In the genomic region with DNA sequence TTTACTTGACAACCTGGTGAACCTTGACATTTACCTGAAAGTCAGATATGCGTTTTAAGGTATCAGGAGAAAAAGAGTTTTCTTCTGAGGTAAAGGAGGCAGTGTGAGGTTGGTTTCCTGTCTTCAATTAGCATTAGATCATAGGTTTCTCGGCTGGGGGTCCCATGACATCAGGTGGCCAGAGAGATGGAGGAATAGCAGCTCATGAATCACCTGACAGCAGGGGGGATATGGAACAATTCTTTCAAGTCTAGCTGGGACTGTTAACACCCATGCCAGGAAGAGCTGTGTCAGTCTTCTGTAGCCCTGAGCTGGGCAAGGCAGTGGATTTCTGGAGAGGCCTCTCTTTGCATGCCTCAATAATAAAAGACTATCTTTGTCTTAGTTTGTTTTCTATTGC, we compare ENCODE assay signal across 11 cellular contexts.
DNase-seq lines count a peak whose midpoint lies in the region; ATAC-seq, FAIRE-seq and TF ChIP-seq lines count a peak whose summit lies in the region.
"Had no signal": no experiment of that assay in that cellular context is flagged by ENCODE, and none has a peak within 500 bp of the region (broad histone marks: within the 10 kb centered on the region; RNA-seq: fewer than 3 reads in every experiment).

No MANE protein-coding gene starts in this region.

- H3K4me2 ChIP-seq in mesendoderm (ENCODE audit: low read length): no peak overlapping the region

- TF ChIP-seq CTCF in activated CD8-positive, alpha-beta T cell treated with anti-CD3 and anti-CD28 coated beads for 36 hours (IDR thresholded peaks at IDR 0.05): no peak
- no peak for TF ChIP-seq CTCF in type B pancreatic cell (conservative IDR thresholded peaks at IDR 0.05)
- TF ChIP-seq CTCF in RWPE1 (conservative IDR thresholded peaks at IDR 0.05; ENCODE audit: low read depth): no peak

- no peak overlapping the region for H2BK120ac ChIP-seq in mesendoderm (ENCODE audit: low read depth, low read length)

- no peak overlapping the region for H3K4ac ChIP-seq in mesendoderm (ENCODE audit: low read depth, low read length)

- DNase-seq in Daoy (ENCODE audit: low read depth) (peak; percentile 97), mesendoderm (peak; percentile 96), type B pancreatic cell (ENCODE audit: extremely low spot score, unreplicated experiment) (no peak), GM12892 (ENCODE audit: insufficient read length) (no peak), COR-L47 (lab: John Stamatoyannopoulos, UW) (no peak), RWPE1 (ENCODE audit: low spot score) (no peak)
- DNase-seq in activated CD8-positive, alpha-beta T cell treated with anti-CD3 and anti-CD28 coated beads for 36 hours: peak; percentile 60
- DNase-seq: right cardiac atrium had no signal

- POLR2A ChIA-PET in activated CD8-positive, alpha-beta T cell treated with anti-CD3 and anti-CD28 coated beads for 36 hours (lab: Charles Lee): interaction anchor here (1.4 kb wide), 1 partner anchor 29 kb away, joined by 3 read pairs; no protein-coding TSS in a partner anchor
- POLR2A ChIA-PET in RWPE1 (lab: Yijun Ruan, JAX; ENCODE audit: low non-redundant PET): no interaction called here

- no peaks in the 10 kb centered on the region for H3K79me2 ChIP-seq in mesendoderm (ENCODE audit: control insufficient read depth, insufficient read depth, low read length)

- no peak overlapping the region for H2BK5ac ChIP-seq in mesendoderm (ENCODE audit: low read length)

- no peak overlapping the region for H3K23ac ChIP-seq in mesendoderm (ENCODE audit: low read length)

- no peak overlapping the region for H4K8ac ChIP-seq in mesendoderm (ENCODE audit: low read depth, low read length)

- H3K18ac ChIP-seq in mesendoderm (ENCODE audit: low read length): no peak overlapping the region

- H3K27ac ChIP-seq in mesendoderm (ENCODE audit: low read depth, low read length) (peak overlapping the region; percentile 89), RWPE1 (no peak overlapping the region)

- H3K4me1 ChIP-seq in mesendoderm (ENCODE audit: control insufficient read depth, low read depth, low read length): peaks cover 16% of the 10 kb centered on the region

- H2AK5ac ChIP-seq in mesendoderm (ENCODE audit: low read length): no peak overlapping the region

- H3K4me3 Mint-ChIP-seq in activated CD8-positive, alpha-beta T cell treated with anti-CD3 and anti-CD28 coated beads for 36 hours: no peak overlapping the region
- H3K4me3 Mint-ChIP-seq in type B pancreatic cell: no peak overlapping the region

- H3K56ac ChIP-seq in mesendoderm (ENCODE audit: low read length): no peak overlapping the region

- H3K9me3 Mint-ChIP-seq in activated CD8-positive, alpha-beta T cell treated with anti-CD3 and anti-CD28 coated beads for 36 hours: no peaks in the 10 kb centered on the region
- peaks cover under 1% of the 10 kb centered on the region for H3K9me3 Mint-ChIP-seq in type B pancreatic cell

- peak overlapping the region; percentile 36 for H3K27ac Mint-ChIP-seq in activated CD8-positive, alpha-beta T cell treated with anti-CD3 and anti-CD28 coated beads for 36 hours
- H3K27ac Mint-ChIP-seq in type B pancreatic cell: no peak overlapping the region

- WGBS in mesendoderm (ENCODE audit: extremely low coverage, insufficient coverage, low lambda C conversion rate): no CpG with 5 or more reads among the region's 2 CpGs

- intact Hi-C loops in activated CD8-positive, alpha-beta T cell treated with anti-CD3 and anti-CD28 coated beads for 36 hours (cut with micrococcal nuclease): no loop called here

- H2BK15ac ChIP-seq in mesendoderm (replicated peaks; ENCODE audit: low read depth): no peak overlapping the region

- no peak overlapping the region for H3K9ac ChIP-seq in mesendoderm (ENCODE audit: low read length)

- peak; percentile 35 for ATAC-seq in GM21825 (IDR thresholded peaks at IDR 0.05; ENCODE audit: unreplicated experiment)
- ATAC-seq in activated CD8-positive, alpha-beta T cell treated with anti-CD3 and anti-CD28 coated beads for 36 hours: peak; percentile 72
- ATAC-seq: right cardiac atrium had no signal

- no peaks in the 10 kb centered on the region for H3K79me1 ChIP-seq in mesendoderm (ENCODE audit: low read length)

- H3K4me3 ChIP-seq in mesendoderm (ENCODE audit: low read length): no peak overlapping the region
- H3K4me3 ChIP-seq: thoracic aorta had no signal

- no peaks in the 10 kb centered on the region for H3K27me3 ChIP-seq in mesendoderm (ENCODE audit: insufficient read depth, low read length, poor library complexity)

- H3K27me3 Mint-ChIP-seq in activated CD8-positive, alpha-beta T cell treated with anti-CD3 and anti-CD28 coated beads for 36 hours: no peaks in the 10 kb centered on the region
- H3K27me3 Mint-ChIP-seq in type B pancreatic cell: peaks cover 5% of the 10 kb centered on the region

- H3K4me1 Mint-ChIP-seq in activated CD8-positive, alpha-beta T cell treated with anti-CD3 and anti-CD28 coated beads for 36 hours (ENCODE audit: low read depth): peaks cover 39% of the 10 kb centered on the region
- peaks cover 32% of the 10 kb centered on the region for H3K4me1 Mint-ChIP-seq in type B pancreatic cell (ENCODE audit: unreplicated experiment)

- CTCF ChIA-PET in activated CD8-positive, alpha-beta T cell treated with anti-CD3 and anti-CD28 coated beads for 36 hours (lab: Charles Lee): interaction anchor here (0.7 to 1.2 kb wide), 3 partner anchors 13 to 66 kb away, joined by 3 to 4 read pairs (median 3); no protein-coding TSS in a partner anchor
- CTCF ChIA-PET in RWPE1 (lab: Yijun Ruan, JAX): no interaction called here

- TF ChIP-seq POLR2A in GM12892 (IDR thresholded peaks at IDR 0.05; ENCODE audit: low read depth, low read length): no peak

- H4K5ac ChIP-seq in mesendoderm (ENCODE audit: low read length): no peak overlapping the region

- no peaks in the 10 kb centered on the region for H3K36me3 Mint-ChIP-seq in activated CD8-positive, alpha-beta T cell treated with anti-CD3 and anti-CD28 coated beads for 36 hours (ENCODE audit: low read depth)
- no peaks in the 10 kb centered on the region for H3K36me3 Mint-ChIP-seq in type B pancreatic cell

- FAIRE-seq in GM12892 (lab: Jason Lieb, UNC): no peak
- FAIRE-seq: colon had no signal

- no peaks in the 10 kb centered on the region for H3K36me3 ChIP-seq in mesendoderm (ENCODE audit: control insufficient read depth, insufficient read depth, low read length)
- H3K36me3 ChIP-seq: thoracic aorta had no signal

Comparison
In these comparisons a context has a peak if more than half of its experiments do, and no peak if none do; other contexts are left out.
1. DNase-seq: peak in Daoy (single experiment), activated CD8-positive, alpha-beta T cell treated with anti-CD3 and anti-CD28 coated beads for 36 hours (single experiment) and mesendoderm (single experiment); none in type B pancreatic cell (single experiment), GM12892 (single experiment), COR-L47 (single experiment) and RWPE1 (single experiment).